8 cellular contexts compared by ENCODE assay signal in the genomic region with DNA sequence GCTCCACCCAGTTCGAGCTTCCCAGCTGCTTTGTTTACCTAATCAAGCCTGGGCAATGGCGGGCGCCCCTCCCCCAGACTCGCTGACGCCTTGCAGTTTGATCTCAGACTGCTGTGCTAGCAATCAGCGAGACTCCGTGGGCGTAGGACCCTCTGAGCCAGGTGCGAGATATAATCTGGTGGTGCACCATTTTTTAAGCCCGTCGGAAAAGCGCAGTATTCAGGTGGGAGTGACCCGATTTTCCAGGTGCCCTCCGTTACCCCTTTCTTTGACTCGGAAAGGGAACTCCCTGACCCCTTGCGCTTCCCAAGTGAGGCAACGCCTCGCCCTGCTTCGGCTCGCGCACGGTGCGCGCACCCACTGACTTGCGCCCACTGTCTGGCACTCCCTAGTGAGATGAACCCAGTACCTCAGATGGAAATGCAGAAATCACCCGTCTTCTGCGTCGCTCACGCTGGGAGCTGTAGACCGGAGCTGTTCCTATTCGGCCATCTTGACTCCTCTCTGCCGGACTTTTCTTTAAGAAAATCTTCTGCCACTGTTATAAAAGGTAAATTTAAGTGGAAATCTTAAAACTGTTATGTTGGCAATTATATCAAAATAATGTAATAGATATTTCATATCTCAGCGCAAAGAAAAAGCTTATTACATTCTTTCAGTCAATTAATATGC.
A peak's percentile ranks its signal among the peaks of the same experiment; 100 is the strongest.
DNase-seq lines count a peak whose midpoint lies in the region; FAIRE-seq and TF ChIP-seq lines count a peak whose summit lies in the region.
"Not testable (repeated sequence)": the region's sequence is repeated elsewhere in the genome, so short reads cannot be mapped to it uniquely, and the experiment has no call there.

No MANE protein-coding gene starts in this region.

- H3K36me3 ChIP-seq in GM23248 (ENCODE audit: low read depth); endodermal cell (ENCODE audit: control insufficient read depth, insufficient read depth, low read length); neuronal stem cell (replicated peaks in 1 of 2; ENCODE audit: control insufficient read depth in 2 of 2, insufficient read depth in 2 of 2, low read length in 2 of 2); transverse colon: not testable (repeated sequence)

- CTCF ChIA-PET in activated naive CD4-positive, alpha-beta T cell treated with anti-CD3 and anti-CD28 coated beads for 36 hours (lab: Charles Lee): not testable (repeated sequence)

- intact Hi-C loops in activated naive CD4-positive, alpha-beta T cell treated with anti-CD3 and anti-CD28 coated beads for 36 hours (cut with micrococcal nuclease); transverse colon (cut with DNase I; ENCODE audit: low total_unique reads): not testable (repeated sequence)

- not testable (repeated sequence) for H4K20me1 ChIP-seq in GM23248 (ENCODE audit: insufficient read depth)

- H3F3A ChIP-seq in GM23248 (ENCODE audit: insufficient read depth): not testable (repeated sequence)

- H3K4me2 ChIP-seq in GM23248 (ENCODE audit: unreplicated experiment): peak overlapping the region; percentile 32
- not testable (repeated sequence) for H3K4me2 ChIP-seq in neuronal stem cell (ENCODE audit: insufficient read depth, low read length, poor library complexity, severe bottlenecking)

- not testable (repeated sequence) for H3K4me1 Mint-ChIP-seq in activated naive CD4-positive, alpha-beta T cell treated with anti-CD3 and anti-CD28 coated beads for 36 hours (ENCODE audit: low read depth)
- peaks cover 23% of the 10 kb centered on the region for H3K4me1 Mint-ChIP-seq in endodermal cell

- H2AFZ ChIP-seq in GM23248 (peak overlapping the region; percentile 38; the same call in 1 of the 2 replicates), neuronal stem cell (ENCODE audit: low read length) (peak overlapping the region; percentile 77)

- peak overlapping the region; percentile 21 for H3K4me3 Mint-ChIP-seq in activated naive CD4-positive, alpha-beta T cell treated with anti-CD3 and anti-CD28 coated beads for 36 hours
- peak overlapping the region; percentile 84 for H3K4me3 Mint-ChIP-seq in endodermal cell

- not testable (repeated sequence) for H3K14ac ChIP-seq in neuronal stem cell (ENCODE audit: low read length)

- not testable (repeated sequence) for H4K8ac ChIP-seq in neuronal stem cell (ENCODE audit: low read depth, low read length)

- H3K4me3 ChIP-seq in GM23248 (peak overlapping the region; percentile 17), endodermal cell (ENCODE audit: low read length) (peak overlapping the region; percentile 92), neuronal stem cell (ENCODE audit: low read length in 2 of 2) (peak overlapping the region; percentile 69 to 76), transverse colon (peak overlapping the region in 1 of 4 donors; percentile 24)

- not testable (repeated sequence) for H3K9me2 ChIP-seq in GM23248 (ENCODE audit: insufficient read depth)

- not testable (repeated sequence) for H3K18ac ChIP-seq in neuronal stem cell (ENCODE audit: low read length)

- not testable (repeated sequence) for H2BK15ac ChIP-seq in neuronal stem cell (ENCODE audit: low read length)

- H2BK12ac ChIP-seq in neuronal stem cell (ENCODE audit: low read length): not testable (repeated sequence)

- DNase-seq in GM23248; neuronal stem cell (ENCODE audit: low spot score): not testable (repeated sequence)
- peak; percentile 36 for DNase-seq in NCI-H748 treated with DMSO at 0.1 percent for 48 hours (lab: John Stamatoyannopoulos, UW)
- peak; percentile 0 to 1 for DNase-seq in activated CD4-positive, alpha-beta T cell treated with anti-CD3 and anti-CD28 coated beads, Interleukin-2, amount 50 U/mL, for 4 hours
- DNase-seq in activated naive CD4-positive, alpha-beta T cell treated with anti-CD3 and anti-CD28 coated beads for 36 hours: peak; percentile 4
- peak; percentile 72 for DNase-seq in endodermal cell
- peak; percentile 7 for DNase-seq in transverse colon

- H4K91ac ChIP-seq in neuronal stem cell (ENCODE audit: low read depth, low read length, poor library complexity): not testable (repeated sequence)

- in situ Hi-C loops in GM23248 (cut with MboI); transverse colon (cut with MboI; ENCODE audit: low pct_ligation_motif_present in 1 of 4, low pct_unique_long_range_greater_than_20kb in 1 of 4, low sequenced_read_pairs in 3 of 4): not testable (repeated sequence)

- not testable (repeated sequence) for H3K4me1 ChIP-seq in GM23248 (ENCODE audit: insufficient read depth); endodermal cell (ENCODE audit: control insufficient read depth, insufficient read depth, low read length); neuronal stem cell (ENCODE audit: control insufficient read depth in 2 of 2, insufficient read depth in 1 of 2, low read depth in 1 of 2, low read length in 2 of 2); transverse colon

- FAIRE-seq in islet of Langerhans (lab: Jason Lieb, UNC): peak; percentile 5

- not testable (repeated sequence) for H2AK5ac ChIP-seq in neuronal stem cell (ENCODE audit: low read depth, low read length)

- H3K27me3 ChIP-seq in GM23248 (replicated peaks; ENCODE audit: insufficient read depth); endodermal cell (ENCODE audit: control insufficient read depth, insufficient read depth, low read length, poor library complexity, severe bottlenecking); neuronal stem cell (ENCODE audit: control insufficient read depth in 3 of 3, insufficient read depth in 3 of 3, low read depth in 1 of 3, low read length in 3 of 3); transverse colon: not testable (repeated sequence)

- H3K9ac ChIP-seq in GM23248; neuronal stem cell (ENCODE audit: low read depth, low read length, poor library complexity): not testable (repeated sequence)
- peak overlapping the region; percentile 87 for H3K9ac ChIP-seq in endodermal cell (ENCODE audit: extremely low read depth, low read length, poor library complexity, severe bottlenecking)

- not testable (repeated sequence) for H2BK120ac ChIP-seq in neuronal stem cell (ENCODE audit: low read depth, low read length)

- not testable (repeated sequence) for TF ChIP-seq POLR2A in transverse colon (IDR thresholded peaks at IDR 0.05)

- not testable (repeated sequence) for H3K27ac ChIP-seq in GM23248, transverse colon
- H3K27ac ChIP-seq in endodermal cell (ENCODE audit: low read depth, low read length) (peak overlapping the region; percentile 0), neuronal stem cell (replicated peaks; ENCODE audit: low read length) (peak overlapping the region; percentile 27)

- TF ChIP-seq CTCF in endodermal cell (conservative IDR thresholded peaks at IDR 0.05); transverse colon (IDR thresholded peaks at IDR 0.05): not testable (repeated sequence)

- H3K9me3 ChIP-seq in GM23248 (ENCODE audit: low read depth); endodermal cell (ENCODE audit: control insufficient read depth, low read length); neuronal stem cell (replicated peaks in 1 of 2; ENCODE audit: control insufficient read depth in 2 of 2, insufficient read depth in 1 of 2, low read depth in 1 of 2, low read length in 2 of 2); transverse colon: not testable (repeated sequence)

- H3K23ac ChIP-seq in neuronal stem cell (ENCODE audit: low read depth, low read length, poor library complexity): not testable (repeated sequence)

- not testable (repeated sequence) for H2BK5ac ChIP-seq in neuronal stem cell (ENCODE audit: low read length)

- not testable (repeated sequence) for TF ChIP-seq EP300 in transverse colon (IDR thresholded peaks at IDR 0.05; ENCODE audit: low read depth)

- H3K79me2 ChIP-seq in GM23248 (ENCODE audit: insufficient read depth): not testable (repeated sequence)

- WGBS in GM23248 (ENCODE audit: low coverage in 1 of 2, low lambda C conversion rate in 2 of 2, missing lambda C conversion rate in 2 of 2), 2 experiments: 31 to 58% methylated on average over 25 to 30 of the region's 33 CpGs
- 14 to 36% methylated on average over 4 to 32 of the region's 33 CpGs for WGBS in endodermal cell (ENCODE audit: insufficient coverage in 1 of 2, insufficient read length in 1 of 2), 2 experiments
- no CpG with 5 or more reads among the region's 33 CpGs for WGBS in neuronal stem cell (ENCODE audit: extremely low coverage in 2 of 2, insufficient read length in 2 of 2, insufficient replicate concordance in 1 of 2), 2 donors
- WGBS in transverse colon (ENCODE audit: low coverage in 1 of 2), 2 donors: 57 to 71% methylated on average over 10 to 32 of the region's 33 CpGs

- H3K36me3 Mint-ChIP-seq in activated naive CD4-positive, alpha-beta T cell treated with anti-CD3 and anti-CD28 coated beads for 36 hours (ENCODE audit: low read depth); endodermal cell (ENCODE audit: low read depth): not testable (repeated sequence)

- not testable (repeated sequence) for H3K79me1 ChIP-seq in neuronal stem cell (ENCODE audit: low read depth, low read length)

- H3K27me3 Mint-ChIP-seq in activated naive CD4-positive, alpha-beta T cell treated with anti-CD3 and anti-CD28 coated beads for 36 hours (ENCODE audit: low read depth); endodermal cell (ENCODE audit: insufficient read depth): not testable (repeated sequence)

- not testable (repeated sequence) for H3K27ac Mint-ChIP-seq in activated naive CD4-positive, alpha-beta T cell treated with anti-CD3 and anti-CD28 coated beads for 36 hours
- peak overlapping the region; percentile 98 for H3K27ac Mint-ChIP-seq in endodermal cell

- not testable (repeated sequence) for H3K4ac ChIP-seq in neuronal stem cell (ENCODE audit: low read length)

- not testable (repeated sequence) for H3K9me3 Mint-ChIP-seq in activated naive CD4-positive, alpha-beta T cell treated with anti-CD3 and anti-CD28 coated beads for 36 hours; endodermal cell
